In the genomic region with DNA sequence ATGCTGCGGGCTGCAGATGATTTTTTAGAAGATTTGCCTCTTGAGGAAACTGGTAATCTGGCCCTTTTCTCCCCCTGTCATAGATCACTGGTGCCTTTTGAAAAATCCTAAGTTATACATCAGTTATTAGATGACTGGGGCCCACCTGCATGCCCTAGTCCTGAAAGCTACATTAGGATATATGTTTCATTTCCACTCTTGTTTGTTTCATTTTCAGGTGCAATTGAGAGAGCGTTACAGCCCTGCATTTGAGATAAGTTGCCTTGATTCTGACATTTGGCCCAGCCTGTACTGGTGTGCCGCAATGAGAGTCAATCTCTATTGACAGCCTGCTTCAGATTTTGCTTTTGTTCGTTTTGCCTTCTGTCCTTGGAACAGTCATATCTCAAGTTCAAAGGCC, we compare ENCODE assay signal across 22 cellular contexts. TPM values are rescaled to one million over a fixed set of nuclear protein-coding genes. Genes with fewer than 3 reads are reported as not detected.
"Had no signal": no experiment of that assay in that cellular context is flagged by ENCODE, and none has a peak within 500 bp of the region (broad histone marks: within the 10 kb centered on the region; RNA-seq: fewer than 3 reads in every experiment).

No MANE protein-coding gene starts in this region.

- H3K9me3 ChIP-seq: breast epithelium had no signal

- H3K36me3 ChIP-seq: breast epithelium had no signal

- H3K27ac ChIP-seq: breast epithelium had no signal

- FAIRE-seq: TTC549 had no signal

- DNase-seq: activated CD4-positive, alpha-beta memory T cell treated with anti-CD3 and anti-CD28 coated beads for 36 hours; activated CD4-positive, alpha-beta T cell treated with anti-CD3 and anti-CD28 coated beads, Interleukin-2, amount 10 ng/mL, durations not matched to agents 7 days and 5 days; activated CD4-positive, CD25-positive, alpha-beta regulatory T cell; activated CD8-positive, alpha-beta memory T cell treated with anti-CD3 and anti-CD28 coated beads for 24 hours; activated gamma-delta T cell treated with Interleukin-2 at 50 U/mL for 16 hours; activated naive CD4-positive, alpha-beta T cell treated with anti-CD3 and anti-CD28 coated beads, Interleukin-2, amount 10 ng/mL, durations not matched to agents 7 days and 5 days; activated naive CD8-positive, alpha-beta T cell treated with anti-CD3 and anti-CD28 coated beads for 36 hours; activated T-cell treated with anti-CD3 and anti-CD28 coated beads, Interleukin-2, amount 50 U/mL, for 72 hours; aorta; cortex of kidney; NCI-H1048; NCI-H146; NCI-H187 treated with DMSO at 0.1 percent for 48 hours; NCI-H2081 treated with DMSO at 0.1 percent for 48 hours; NCI-H446; NCI-H524; SIG-M5; T-helper 17 cell; T1000 had no signal

- H3K4me3 ChIP-seq: breast epithelium had no signal

- ATAC-seq: activated T-cell treated with anti-CD3 and anti-CD28 coated beads, Interleukin-2, amount 50 U/mL, for 72 hours; T-helper 17 cell had no signal

- H3K27me3 ChIP-seq: breast epithelium had no signal

- H3K4me1 ChIP-seq: breast epithelium had no signal

RNA-seq across cellular contexts. Expression of a gene that starts 8.1 kb away (rescaled TPM):
- total RNA-seq: OCI-LY7 had no signal

RNA-seq across cellular contexts. Expression of a gene that starts 21.3 kb away (rescaled TPM):
- total RNA-seq: OCI-LY7 had no signal
